Comparison of ENCODE assay signal across 19 cellular contexts in the genomic region with DNA sequence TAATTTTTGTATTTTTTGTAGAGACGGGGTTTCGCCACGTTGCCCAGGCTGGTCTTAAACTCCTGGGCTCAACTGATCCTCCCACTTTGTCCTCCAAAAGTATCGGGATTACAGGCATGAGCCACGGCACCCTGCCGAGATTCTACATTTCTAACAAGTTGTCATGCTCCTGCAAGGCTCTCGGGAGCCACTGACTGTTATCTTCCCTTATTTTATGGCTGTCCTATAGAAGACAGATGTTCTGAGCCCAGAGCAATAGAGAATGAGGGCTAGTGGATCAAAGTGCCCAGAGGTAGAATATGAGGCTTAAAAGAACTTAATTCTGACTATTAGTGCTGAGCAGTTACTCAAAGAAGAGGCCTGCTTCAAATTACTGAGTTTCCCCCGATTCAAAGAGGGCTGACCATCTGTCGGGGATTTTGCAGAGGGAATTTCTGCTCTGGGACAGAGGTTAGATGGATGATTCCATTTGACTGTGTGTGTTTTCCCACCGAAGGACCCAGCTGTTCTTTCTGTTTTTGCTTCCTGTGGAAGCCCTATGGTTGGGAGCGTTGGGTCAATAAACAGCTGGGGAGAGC. TPM values are rescaled to one million over a fixed set of nuclear protein-coding genes. Genes with fewer than 3 reads are reported as not detected.
DNase-seq lines count a peak whose midpoint lies in the region; ATAC-seq and TF ChIP-seq lines count a peak whose summit lies in the region.
"Had no signal": no experiment of that assay in that cellular context is flagged by ENCODE, and none has a peak within 500 bp of the region (broad histone marks: within the 10 kb centered on the region; RNA-seq: fewer than 3 reads in every experiment).

No MANE protein-coding gene starts in this region.

- TF ChIP-seq CTCF in BE2C (IDR thresholded peaks at IDR 0.05; ENCODE audit: low read depth, low read length) (no peak), fibroblast of villous mesenchyme (IDR thresholded peaks at IDR 0.05; ENCODE audit: insufficient read depth, low read depth, low read length) (no peak), osteocyte (IDR thresholded peaks at IDR 0.05) (no peak), sigmoid colon (IDR thresholded peaks at IDR 0.05) (no peak)

- peak overlapping the region; percentile 89 for H3K27ac Mint-ChIP-seq in osteocyte (ENCODE audit: unreplicated experiment)
- no peak overlapping the region for H3K27ac Mint-ChIP-seq in T-cell
- H3K27ac Mint-ChIP-seq: activated CD8-positive, alpha-beta T cell treated with anti-CD3 and anti-CD28 coated beads, Interleukin-2, amount 10 ng/mL, durations not matched to agents 7 days and 5 days; activated naive CD8-positive, alpha-beta T cell treated with anti-CD3 and anti-CD28 coated beads for 36 hours; CD8-positive, alpha-beta memory T cell; natural killer cell treated with Interleukin-12 subunit alpha and Interleukin-12 subunit beta and Interleukin-15 and Interleukin-18, amount 100 ng/mL, for 72 hours had no signal

- ATAC-seq in T-cell (replicated peaks in 1 of 4) = no peak
- ATAC-seq: activated CD8-positive, alpha-beta T cell treated with anti-CD3 and anti-CD28 coated beads, Interleukin-2, amount 10 ng/mL, durations not matched to agents 7 days and 5 days; body of pancreas; gastrocnemius medialis; natural killer cell treated with Interleukin-12 subunit alpha and Interleukin-12 subunit beta and Interleukin-15 and Interleukin-18, amount 100 ng/mL, for 72 hours; psoas muscle had no signal

- H3K27me3 Mint-ChIP-seq in osteocyte (ENCODE audit: unreplicated experiment) = no peaks in the 10 kb centered on the region
- no peaks in the 10 kb centered on the region for H3K27me3 Mint-ChIP-seq in T-cell
- H3K27me3 Mint-ChIP-seq: activated naive CD8-positive, alpha-beta T cell treated with anti-CD3 and anti-CD28 coated beads for 36 hours; CD8-positive, alpha-beta memory T cell; natural killer cell treated with Interleukin-12 subunit alpha and Interleukin-12 subunit beta and Interleukin-15 and Interleukin-18, amount 100 ng/mL, for 72 hours had no signal

- DNase-seq in BE2C (no peak), NCI-H82 (lab: John Stamatoyannopoulos, UW) (peak; percentile 73), fibroblast of villous mesenchyme (ENCODE audit: low read depth) (peak; percentile 29), osteocyte (ENCODE audit: extremely low spot score, unreplicated experiment) (no peak), A172 (ENCODE audit: low spot score) (no peak), sigmoid colon (no peak), retina (no peak), T-cell (no peak)
- DNase-seq: activated CD8-positive, alpha-beta T cell treated with anti-CD3 and anti-CD28 coated beads, Interleukin-2, amount 10 ng/mL, durations not matched to agents 7 days and 5 days; activated naive CD8-positive, alpha-beta T cell treated with anti-CD3 and anti-CD28 coated beads for 36 hours; body of pancreas; CD8-positive, alpha-beta memory T cell; gastrocnemius medialis; MV-4-11; NCI-H187 treated with DMSO at 0.1 percent for 48 hours; psoas muscle; stimulated activated naive CD4-positive, alpha-beta T cell had no signal

- H3K4me3 Mint-ChIP-seq in osteocyte (ENCODE audit: unreplicated experiment) (peak overlapping the region; percentile 15), T-cell (no peak overlapping the region)
- H3K4me3 Mint-ChIP-seq: activated CD8-positive, alpha-beta T cell treated with anti-CD3 and anti-CD28 coated beads, Interleukin-2, amount 10 ng/mL, durations not matched to agents 7 days and 5 days; activated naive CD8-positive, alpha-beta T cell treated with anti-CD3 and anti-CD28 coated beads for 36 hours; CD8-positive, alpha-beta memory T cell; natural killer cell treated with Interleukin-12 subunit alpha and Interleukin-12 subunit beta and Interleukin-15 and Interleukin-18, amount 100 ng/mL, for 72 hours had no signal

- H3K27me3 ChIP-seq in BE2C (no peaks in the 10 kb centered on the region), sigmoid colon (no peaks in the 10 kb centered on the region)
- H3K27me3 ChIP-seq: body of pancreas, gastrocnemius medialis had no signal

- peaks cover 58% of the 10 kb centered on the region for H3K4me1 Mint-ChIP-seq in osteocyte (ENCODE audit: unreplicated experiment)
- peaks cover 30 to 45% (median 34%) of the 10 kb centered on the region in 3 donors for H3K4me1 Mint-ChIP-seq in T-cell

- H3K36me3 Mint-ChIP-seq in osteocyte (ENCODE audit: unreplicated experiment) = peaks cover 3% of the 10 kb centered on the region
- H3K36me3 Mint-ChIP-seq in T-cell = peaks cover 37% of the 10 kb centered on the region
- H3K36me3 Mint-ChIP-seq: natural killer cell treated with Interleukin-12 subunit alpha and Interleukin-12 subunit beta and Interleukin-15 and Interleukin-18, amount 100 ng/mL, for 72 hours had no signal

- 74 to 79% methylated on average over 11 of the region's 11 CpGs for WGBS in sigmoid colon, 2 donors

- CTCF ChIA-PET in T-cell (lab: Charles Lee) = no interaction called here

- H3K4me1 ChIP-seq in BE2C = peaks cover 43% of the 10 kb centered on the region
- H3K4me1 ChIP-seq in sigmoid colon = peaks cover 0 to 72% (median 61%) of the 10 kb centered on the region in 4 donors

- H3K9me3 Mint-ChIP-seq in osteocyte (ENCODE audit: unreplicated experiment) = peaks cover 4% of the 10 kb centered on the region
- peaks cover 0 to 14% (median 3%) of the 10 kb centered on the region in 3 donors for H3K9me3 Mint-ChIP-seq in T-cell

- intact Hi-C loops in sigmoid colon (cut with DNase I) = no loop called here

- peak overlapping the region in 2 of 4 donors; percentile 40 to 74 for H3K27ac ChIP-seq in sigmoid colon
- H3K27ac ChIP-seq: epithelial cell of prostate, psoas muscle had no signal

- TF ChIP-seq POLR2A in sigmoid colon (IDR thresholded peaks at IDR 0.05) = no peak

- H3K4me3 ChIP-seq in BE2C (ENCODE audit: low read depth, low read length) (peak overlapping the region; percentile 6; the same call in 1 of the 2 replicates), fibroblast of villous mesenchyme (ENCODE audit: low read depth, low read length) (no peak overlapping the region), sigmoid colon (no peak overlapping the region)
- H3K4me3 ChIP-seq: body of pancreas, gastrocnemius medialis had no signal

- POLR2A ChIA-PET in T-cell (lab: Charles Lee) = interaction anchor here in 1 of 2 donors (0.6 kb wide), 1 partner anchor 26 kb away, joined by 3 read pairs; no protein-coding TSS in a partner anchor

- TF ChIP-seq EP300 in sigmoid colon (IDR thresholded peaks at IDR 0.05) = no peak

- H3K9me3 ChIP-seq in BE2C (no peaks in the 10 kb centered on the region), sigmoid colon (no peaks in the 10 kb centered on the region)
- H3K9me3 ChIP-seq: body of pancreas, gastrocnemius medialis, psoas muscle had no signal

- H3K36me3 ChIP-seq in BE2C = no peaks in the 10 kb centered on the region
- no peaks in the 10 kb centered on the region for H3K36me3 ChIP-seq in sigmoid colon
- H3K36me3 ChIP-seq: gastrocnemius medialis had no signal

RNA-seq across cellular contexts. Expression of a gene that starts 39.5 kb away (rescaled TPM):
- polyA plus RNA-seq in BE2C (2012; ENCODE audit: insufficient read depth, insufficient read length, low read depth) = 37.1 TPM
- total RNA-seq in fibroblast of villous mesenchyme = 13.9 and 16.4 TPM in 2 replicates
- total RNA-seq in osteocyte = 26.3 and 34.3 TPM in 2 replicates
- total RNA-seq in A172 (2014; rRNA removed; shearing (Covaris generic)) = 4.0 and 7.6 TPM in 2 replicates
- total RNA-seq in sigmoid colon = 100 to 1,000 TPM; 111 to 206 (median 134) TPM
- 10 to 100 TPM in 1 of 3 donors, 1 to 10 TPM in 2; 1.4 to 20.0 (median 4.2) TPM for polyA plus RNA-seq in sigmoid colon
- total RNA-seq in T-cell = 100 to 1,000 TPM in 1 of 5 donors, 10 to 100 TPM in 4; 53.8 to 105 (median 73.1) TPM

Comparison
In these comparisons a context has a peak if more than half of its experiments do, and no peak if none do; other contexts are left out.
1. DNase-seq: peak in NCI-H82 (single experiment) and fibroblast of villous mesenchyme (single experiment); none in BE2C (single experiment), osteocyte (single experiment), A172 (single experiment), sigmoid colon (single experiment), retina (single experiment) and T-cell (0 of 34).